In the genomic region with DNA sequence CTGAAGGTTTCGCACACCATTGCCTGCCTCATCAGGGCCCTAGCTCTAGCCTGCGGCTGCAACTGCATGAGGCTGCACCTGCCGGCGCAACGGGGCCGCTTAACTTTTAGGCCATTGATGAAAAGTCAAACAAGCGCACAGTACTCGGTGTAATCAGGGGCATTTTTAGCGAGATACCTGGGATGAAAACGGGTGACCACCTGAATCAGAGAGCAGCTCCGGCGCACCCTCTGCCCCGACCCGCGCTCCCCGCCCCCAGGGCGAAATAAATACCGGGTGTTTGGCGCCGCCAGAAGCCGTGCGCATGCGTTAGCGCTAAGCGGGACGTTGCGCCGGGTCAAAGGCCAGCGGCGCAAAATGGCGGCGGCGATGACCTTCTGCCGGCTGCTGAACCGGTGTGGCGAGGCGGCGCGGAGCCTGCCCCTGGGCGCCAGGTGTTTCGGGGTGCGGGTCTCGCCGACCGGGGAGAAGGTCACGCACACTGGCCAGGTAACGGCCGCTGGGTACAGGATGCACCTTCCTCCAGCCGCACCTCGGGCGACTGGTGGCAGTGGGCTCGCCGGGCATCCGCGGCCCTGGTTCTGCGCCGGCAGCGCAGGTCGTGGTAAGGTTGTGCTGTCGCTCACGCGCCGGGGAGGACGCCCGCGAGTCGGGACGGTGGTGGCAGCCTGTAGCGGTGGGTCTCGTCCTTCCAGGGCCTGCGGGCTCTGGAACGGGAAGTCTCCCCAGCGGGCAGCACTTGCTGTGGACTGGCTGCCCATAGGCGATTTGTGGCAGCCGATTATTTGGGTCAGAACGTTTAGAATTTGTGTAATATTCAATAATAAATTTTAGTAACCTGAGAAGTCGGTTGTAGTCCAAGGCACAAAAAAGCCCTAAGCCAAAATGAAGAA, we compare ENCODE assay signal across 1 cellular context.
TF ChIP-seq lines count a peak whose summit lies in the region.

A gene (plus strand): TSS at position 347 of the 893 bp plus-strand sequence. CDS start 11 bp downstream, at position 358.

TF ChIP-seq in HCT116, 20 proteins besides CTCF, POLR2A, EP300 and RAD21 (continued from another document):
- TF ChIP-seq, protein P1, sequence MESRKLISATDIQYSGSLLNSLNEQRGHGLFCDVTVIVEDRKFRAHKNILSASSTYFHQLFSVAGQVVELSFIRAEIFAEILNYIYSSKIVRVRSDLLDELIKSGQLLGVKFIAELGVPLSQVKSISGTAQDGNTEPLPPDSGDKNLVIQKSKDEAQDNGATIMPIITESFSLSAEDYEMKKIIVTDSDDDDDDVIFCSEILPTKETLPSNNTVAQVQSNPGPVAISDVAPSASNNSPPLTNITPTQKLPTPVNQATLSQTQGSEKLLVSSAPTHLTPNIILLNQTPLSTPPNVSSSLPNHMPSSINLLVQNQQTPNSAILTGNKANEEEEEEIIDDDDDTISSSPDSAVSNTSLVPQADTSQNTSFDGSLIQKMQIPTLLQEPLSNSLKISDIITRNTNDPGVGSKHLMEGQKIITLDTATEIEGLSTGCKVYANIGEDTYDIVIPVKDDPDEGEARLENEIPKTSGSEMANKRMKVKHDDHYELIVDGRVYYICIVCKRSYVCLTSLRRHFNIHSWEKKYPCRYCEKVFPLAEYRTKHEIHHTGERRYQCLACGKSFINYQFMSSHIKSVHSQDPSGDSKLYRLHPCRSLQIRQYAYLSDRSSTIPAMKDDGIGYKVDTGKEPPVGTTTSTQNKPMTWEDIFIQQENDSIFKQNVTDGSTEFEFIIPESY (IDR thresholded peaks at IDR 0.05; ENCODE audit: extremely low read depth, insufficient replicate concordance, low read length): no peak
- no peak for TF ChIP-seq JUND (IDR thresholded peaks at IDR 0.05)
- TF ChIP-seq, protein P2, sequence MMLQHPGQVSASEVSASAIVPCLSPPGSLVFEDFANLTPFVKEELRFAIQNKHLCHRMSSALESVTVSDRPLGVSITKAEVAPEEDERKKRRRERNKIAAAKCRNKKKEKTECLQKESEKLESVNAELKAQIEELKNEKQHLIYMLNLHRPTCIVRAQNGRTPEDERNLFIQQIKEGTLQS (IDR thresholded peaks at IDR 0.05): no peak
- peak; percentile 84; the same call in 1 of the 2 replicates for TF ChIP-seq SIN3A (IDR thresholded peaks at IDR 0.05; ENCODE audit: low read depth)
- TF ChIP-seq, protein P3, sequence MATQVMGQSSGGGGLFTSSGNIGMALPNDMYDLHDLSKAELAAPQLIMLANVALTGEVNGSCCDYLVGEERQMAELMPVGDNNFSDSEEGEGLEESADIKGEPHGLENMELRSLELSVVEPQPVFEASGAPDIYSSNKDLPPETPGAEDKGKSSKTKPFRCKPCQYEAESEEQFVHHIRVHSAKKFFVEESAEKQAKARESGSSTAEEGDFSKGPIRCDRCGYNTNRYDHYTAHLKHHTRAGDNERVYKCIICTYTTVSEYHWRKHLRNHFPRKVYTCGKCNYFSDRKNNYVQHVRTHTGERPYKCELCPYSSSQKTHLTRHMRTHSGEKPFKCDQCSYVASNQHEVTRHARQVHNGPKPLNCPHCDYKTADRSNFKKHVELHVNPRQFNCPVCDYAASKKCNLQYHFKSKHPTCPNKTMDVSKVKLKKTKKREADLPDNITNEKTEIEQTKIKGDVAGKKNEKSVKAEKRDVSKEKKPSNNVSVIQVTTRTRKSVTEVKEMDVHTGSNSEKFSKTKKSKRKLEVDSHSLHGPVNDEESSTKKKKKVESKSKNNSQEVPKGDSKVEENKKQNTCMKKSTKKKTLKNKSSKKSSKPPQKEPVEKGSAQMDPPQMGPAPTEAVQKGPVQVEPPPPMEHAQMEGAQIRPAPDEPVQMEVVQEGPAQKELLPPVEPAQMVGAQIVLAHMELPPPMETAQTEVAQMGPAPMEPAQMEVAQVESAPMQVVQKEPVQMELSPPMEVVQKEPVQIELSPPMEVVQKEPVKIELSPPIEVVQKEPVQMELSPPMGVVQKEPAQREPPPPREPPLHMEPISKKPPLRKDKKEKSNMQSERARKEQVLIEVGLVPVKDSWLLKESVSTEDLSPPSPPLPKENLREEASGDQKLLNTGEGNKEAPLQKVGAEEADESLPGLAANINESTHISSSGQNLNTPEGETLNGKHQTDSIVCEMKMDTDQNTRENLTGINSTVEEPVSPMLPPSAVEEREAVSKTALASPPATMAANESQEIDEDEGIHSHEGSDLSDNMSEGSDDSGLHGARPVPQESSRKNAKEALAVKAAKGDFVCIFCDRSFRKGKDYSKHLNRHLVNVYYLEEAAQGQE (IDR thresholded peaks at IDR 0.05; ENCODE audit: low read depth): no peak
- TF ChIP-seq ELF1 (IDR thresholded peaks at IDR 0.05; ENCODE audit: borderline replicate concordance, low read depth): no peak
- TF ChIP-seq ZFX (IDR thresholded peaks at IDR 0.05): peak; percentile 80; the same call in 1 of the 2 replicates
- TF ChIP-seq YY1 (IDR thresholded peaks at IDR 0.05; ENCODE audit: extremely low read depth, insufficient replicate concordance, low read depth, low read length): peak; percentile 94
- peak; percentile 16; the same call in 1 of the 2 replicates for TF ChIP-seq SRF (IDR thresholded peaks at IDR 0.05; ENCODE audit: low read depth)
- no peak for TF ChIP-seq ZNF274 (IDR thresholded peaks at IDR 0.05; ENCODE audit: low read depth, low read length)
- no peak for TF ChIP-seq CBX3 (IDR thresholded peaks at IDR 0.05; ENCODE audit: low read depth)
- no peak for TF ChIP-seq CEBPB (IDR thresholded peaks at IDR 0.05; ENCODE audit: low read depth)
- 0 out of 2 replicates have a peak, but pooled peaks have one; percentile 38 for TF ChIP-seq EGR1 (IDR thresholded peaks at IDR 0.05; ENCODE audit: low read depth)
- peak; percentile 72 for TF ChIP-seq POLR2AphosphoS5 (IDR thresholded peaks at IDR 0.05; ENCODE audit: low read depth, low read length)
- no peak for TF ChIP-seq SP1 (IDR thresholded peaks at IDR 0.05; ENCODE audit: low read depth)
- TF ChIP-seq EZH2phosphoT487 (IDR thresholded peaks at IDR 0.05; ENCODE audit: borderline replicate concordance): no peak
